Comparison of ENCODE assay signal across 8 cellular contexts in genomic region chr21:37072239-37072987, GRCh38. TPM values are rescaled to one million over a fixed set of nuclear protein-coding genes. Genes with fewer than 3 reads are reported as not detected.
DNase-seq lines count a peak whose midpoint lies in the region; ATAC-seq and TF ChIP-seq lines count a peak whose summit lies in the region.

No MANE protein-coding gene starts in this region.

- ATAC-seq in GM19035 (IDR thresholded peaks at IDR 0.05; ENCODE audit: unreplicated experiment) (peak; percentile 38), HG03175 (IDR thresholded peaks at IDR 0.05; ENCODE audit: unreplicated experiment) (peak; percentile 40), foreskin keratinocyte (peak; percentile 67)

- H3K27me3 ChIP-seq in BLaER1 (no peaks in the 10 kb centered on the region), foreskin keratinocyte (no peaks in the 10 kb centered on the region)

- 0 out of 2 replicates have a peak, but pooled peaks cover 11% of the 10 kb centered on the region for H3K9me3 ChIP-seq in BLaER1

- H3K9ac ChIP-seq in BLaER1, result peak overlapping the region; percentile 95

- no peak for TF ChIP-seq CTCF in foreskin keratinocyte (conservative IDR thresholded peaks at IDR 0.05)
- TF ChIP-seq CTCF in nephron progenitor cell (IDR thresholded peaks at IDR 0.05), result no peak
- TF ChIP-seq CTCF in type B pancreatic cell (conservative IDR thresholded peaks at IDR 0.05), result no peak

- H3K4me3 ChIP-seq in BLaER1, result peak overlapping the region; percentile 91

- H3K4me3 Mint-ChIP-seq in nephron progenitor cell (peak overlapping the region; percentile 85), type B pancreatic cell (peak overlapping the region; percentile 88)

- H3K4me1 Mint-ChIP-seq in nephron progenitor cell (peaks cover 45% of the 10 kb centered on the region), type B pancreatic cell (ENCODE audit: unreplicated experiment) (peaks cover 36% of the 10 kb centered on the region)

- peaks cover 6% of the 10 kb centered on the region for H3K36me3 ChIP-seq in BLaER1

- H3K27me3 Mint-ChIP-seq in nephron progenitor cell (ENCODE audit: low read depth, poor library complexity) (no peaks in the 10 kb centered on the region), type B pancreatic cell (no peaks in the 10 kb centered on the region)

- H3K4me2 ChIP-seq in BLaER1, result peak overlapping the region; percentile 95

- H4K20me1 ChIP-seq in BLaER1, result peaks cover 23% of the 10 kb centered on the region

- peak; percentile 86 for DNase-seq in NCI-H774 (lab: John Stamatoyannopoulos, UW)
- DNase-seq in activated T-helper 9 cell treated with anti-CD3 and anti-CD28 coated beads, Interleukin-2, amount 50 U/mL, for 16 hours (ENCODE audit: low read depth), result peak; percentile 63
- DNase-seq in foreskin keratinocyte, result peak in 1 of 2 donors; percentile 54
- DNase-seq in nephron progenitor cell, result peak; percentile 76
- DNase-seq in type B pancreatic cell (ENCODE audit: extremely low spot score, unreplicated experiment), result no peak

- H3K27ac Mint-ChIP-seq in nephron progenitor cell (peak overlapping the region; percentile 91), type B pancreatic cell (peak overlapping the region; percentile 95)

- H3K36me3 Mint-ChIP-seq in nephron progenitor cell (ENCODE audit: low read depth) (peaks cover 34% of the 10 kb centered on the region), type B pancreatic cell (peaks cover 18% of the 10 kb centered on the region)

- H3K27ac ChIP-seq in BLaER1 (peak overlapping the region; percentile 96), foreskin keratinocyte (peak overlapping the region; percentile 94)

- peaks cover 37% of the 10 kb centered on the region for H3K4me1 ChIP-seq in BLaER1
- peaks cover 3% of the 10 kb centered on the region for H3K4me1 ChIP-seq in foreskin keratinocyte

- H3K9me3 Mint-ChIP-seq in nephron progenitor cell (peaks cover 9% of the 10 kb centered on the region), type B pancreatic cell (no peaks in the 10 kb centered on the region)

RNA-seq across cellular contexts. Expression of gene PIGP, which starts 0.5 kb away (rescaled TPM):
- 19.1 and 21.9 TPM in 2 replicates for total RNA-seq in foreskin keratinocyte
- polyA plus RNA-seq in foreskin keratinocyte, result 30.3 and 30.9 TPM in 2 replicates
- 18.8 and 20.5 TPM in 2 replicates for total RNA-seq in type B pancreatic cell (ENCODE audit: low replicate concordance)

RNA-seq across cellular contexts. Expression of gene TTC3, which starts 0.6 kb away (rescaled TPM):
- total RNA-seq in foreskin keratinocyte, result 60.8 and 72.0 TPM in 2 replicates
- polyA plus RNA-seq in foreskin keratinocyte, result 10.2 and 10.4 TPM in 2 replicates
- 163 and 203 TPM in 2 replicates for total RNA-seq in type B pancreatic cell (ENCODE audit: low replicate concordance)
